Comparison of ENCODE assay signal across 14 cellular contexts in genomic region chr1:61210435-61211012, GRCh38.
DNase-seq lines count a peak whose midpoint lies in the region; ATAC-seq and TF ChIP-seq lines count a peak whose summit lies in the region.
"Had no signal": no experiment of that assay in that cellular context is flagged by ENCODE, and none has a peak within 500 bp of the region (broad histone marks: within the 10 kb centered on the region; RNA-seq: fewer than 3 reads in every experiment).

No MANE protein-coding gene starts in this region.

- H3K36me3 ChIP-seq in GM23338 (ENCODE audit: insufficient read depth), result no peaks in the 10 kb centered on the region
- no peaks in the 10 kb centered on the region for H3K36me3 ChIP-seq in PC-3 (ENCODE audit: low read depth, low read length)
- H3K36me3 ChIP-seq in esophagus muscularis mucosa, result no peaks in the 10 kb centered on the region
- no peaks in the 10 kb centered on the region for H3K36me3 ChIP-seq in gastrocnemius medialis
- H3K36me3 ChIP-seq: Peyer's patch had no signal

- H3K9me3 ChIP-seq in PC-3 (ENCODE audit: low read length) (no peaks in the 10 kb centered on the region), esophagus muscularis mucosa (no peaks in the 10 kb centered on the region), gastrocnemius medialis (no peaks in the 10 kb centered on the region)
- H3K9me3 ChIP-seq: Peyer's patch had no signal

- TF ChIP-seq CTCF in GM23338 (conservative IDR thresholded peaks at IDR 0.05; ENCODE audit: low read depth in 2 of 2), result peak; percentile 34 to 51; a peak in 3 of 4 replicates
- TF ChIP-seq CTCF in PC-3 (conservative IDR thresholded peaks at IDR 0.05; ENCODE audit: low read depth, low read length), result peak; percentile 41; the same call in 1 of the 2 replicates
- peak; percentile 12 to 20 (median 14) for TF ChIP-seq CTCF in esophagus muscularis mucosa (IDR thresholded peaks at IDR 0.05)
- peak in 1 of 5 experiments; percentile 23 for TF ChIP-seq CTCF in gastrocnemius medialis (IDR thresholded peaks at IDR 0.05 in 4 of 5, conservative IDR thresholded peaks at IDR 0.05 in 1 of 5)

- peaks cover 5% of the 10 kb centered on the region; the same call in 2 of the 3 replicates for H3K4me1 Mint-ChIP-seq in GM23338
- H3K4me1 Mint-ChIP-seq: naive thymus-derived CD8-positive, alpha-beta T cell had no signal

- H3K27me3 ChIP-seq in GM23338 (ENCODE audit: insufficient read depth), result no peaks in the 10 kb centered on the region
- H3K27me3 ChIP-seq in PC-3 (ENCODE audit: low read length), result no peaks in the 10 kb centered on the region
- no peaks in the 10 kb centered on the region for H3K27me3 ChIP-seq in esophagus muscularis mucosa
- no peaks in the 10 kb centered on the region for H3K27me3 ChIP-seq in gastrocnemius medialis
- H3K27me3 ChIP-seq: Peyer's patch had no signal

- H3K9me3 Mint-ChIP-seq in GM23338, result no peaks in the 10 kb centered on the region; the same call in 2 of the 3 replicates
- H3K9me3 Mint-ChIP-seq: naive thymus-derived CD8-positive, alpha-beta T cell; stimulated activated naive CD8-positive, alpha-beta T cell treated with anti-CD3 and anti-CD28 coated beads, Interleukin-15, amount 100 ng/mL, for 72 hours had no signal

- H3K36me3 Mint-ChIP-seq in GM23338 (ENCODE audit: low read depth), result no peaks in the 10 kb centered on the region
- H3K36me3 Mint-ChIP-seq: naive thymus-derived CD8-positive, alpha-beta T cell had no signal

- no TSS peak for BruUV-seq in PC-3 (replicated peaks; lab: Mats Ljungman, UMichigan)

- H3K27ac ChIP-seq in GM23338 (ENCODE audit: low read depth) (no peak overlapping the region), PC-3 (ENCODE audit: low read length) (no peak overlapping the region), esophagus muscularis mucosa (replicated peaks in 1 of 4) (peak overlapping the region in 3 of 4 donors; percentile 11 to 17 (median 15)), gastrocnemius medialis (no peak overlapping the region)
- H3K27ac ChIP-seq: Peyer's patch had no signal

- H3K27me3 Mint-ChIP-seq in GM23338 (ENCODE audit: insufficient read depth, low read depth, poor library complexity), result no peaks in the 10 kb centered on the region
- H3K27me3 Mint-ChIP-seq: naive thymus-derived CD8-positive, alpha-beta T cell; stimulated activated naive CD8-positive, alpha-beta T cell treated with anti-CD3 and anti-CD28 coated beads, Interleukin-15, amount 100 ng/mL, for 72 hours had no signal

- no peak overlapping the region for H3K27ac Mint-ChIP-seq in GM23338
- H3K27ac Mint-ChIP-seq: naive thymus-derived CD8-positive, alpha-beta T cell; stimulated activated naive CD8-positive, alpha-beta T cell treated with anti-CD3 and anti-CD28 coated beads, Interleukin-15, amount 100 ng/mL, for 72 hours had no signal

- H4K20me1 ChIP-seq in GM23338 (replicated peaks; ENCODE audit: insufficient read depth) (no peaks in the 10 kb centered on the region), PC-3 (ENCODE audit: low read length) (no peaks in the 10 kb centered on the region)

- POLR2A ChIA-PET in PC-3 (lab: Charles Lee; ENCODE audit: unreplicated experiment), result no interaction called here

- H3K4me1 ChIP-seq in GM23338 (ENCODE audit: insufficient read depth), result 0 out of 2 replicates have a peak, but pooled peaks cover 7% of the 10 kb centered on the region
- H3K4me1 ChIP-seq in PC-3 (ENCODE audit: insufficient read depth, low read length), result no peaks in the 10 kb centered on the region
- H3K4me1 ChIP-seq in esophagus muscularis mucosa, result peaks cover 39 to 64% (median 51%) of the 10 kb centered on the region in 4 donors
- peaks cover 23 to 41% of the 10 kb centered on the region in 2 donors for H3K4me1 ChIP-seq in gastrocnemius medialis
- H3K4me1 ChIP-seq: Peyer's patch had no signal

- H3K9me2 ChIP-seq in GM23338 (ENCODE audit: insufficient read depth), result no peaks in the 10 kb centered on the region
- H3K9me2 ChIP-seq in PC-3 (replicated peaks; ENCODE audit: low read length), result no peaks in the 10 kb centered on the region

- H3K4me3 Mint-ChIP-seq in GM23338, result no peak overlapping the region
- H3K4me3 Mint-ChIP-seq: naive thymus-derived CD8-positive, alpha-beta T cell; stimulated activated naive CD8-positive, alpha-beta T cell treated with anti-CD3 and anti-CD28 coated beads, Interleukin-15, amount 100 ng/mL, for 72 hours had no signal

- intact Hi-C loops in PC-3 (cut with micrococcal nuclease), result loop anchor here (1.0 to 10.0 kb wide), 3 partner anchors 126 to 244 kb away; partner anchors contain the start of gene NFIA
- intact Hi-C loops in esophagus muscularis mucosa (cut with DNase I), result no loop called here
- intact Hi-C loops in gastrocnemius medialis (cut with DNase I; ENCODE audit: low total_unique reads), result no loop called here

- WGBS in esophagus muscularis mucosa, result 75% methylated on average over 2 of the region's 2 CpGs

- CTCF ChIA-PET in PC-3 (lab: Charles Lee), result no interaction called here

- H3K79me2 ChIP-seq in GM23338 (replicated peaks; ENCODE audit: insufficient read depth) (no peaks in the 10 kb centered on the region), PC-3 (ENCODE audit: low read length) (no peaks in the 10 kb centered on the region)

- no peak overlapping the region for H3K9ac ChIP-seq in PC-3 (ENCODE audit: low read length)

- H2AFZ ChIP-seq in GM23338 (no peak overlapping the region), PC-3 (ENCODE audit: low read length) (no peak overlapping the region)

- DNase-seq in GM23338 (ENCODE audit: low spot score) (no peak), PC-3 (peak; percentile 15), esophagus muscularis mucosa (ENCODE audit: extremely low spot score) (no peak), gastrocnemius medialis (no peak), dermis blood vessel endothelial cell (no peak), hepatic stellate cell (ENCODE audit: low spot score) (no peak)
- DNase-seq: activated CD4-positive, alpha-beta T cell treated with anti-CD3 and anti-CD28 coated beads for 4 hours; activated T-cell treated with anti-CD3 and anti-CD28 coated beads, Interleukin-2, amount 50 U/mL, for 48 hours; Calu3; NCI-H2171; Peyer's patch; stimulated activated naive CD8-positive, alpha-beta T cell treated with anti-CD3 and anti-CD28 coated beads, Interleukin-15, amount 100 ng/mL, for 72 hours had no signal

- ATAC-seq in GM23338, result peak; percentile 29; the same call in 1 of the 3 replicates
- peak; percentile 58 for ATAC-seq in PC-3
- ATAC-seq in gastrocnemius medialis, result peak; percentile 67 to 68
- ATAC-seq in GM19328 (IDR thresholded peaks at IDR 0.05; ENCODE audit: unreplicated experiment), result no peak
- ATAC-seq: naive thymus-derived CD8-positive, alpha-beta T cell; stimulated activated naive CD8-positive, alpha-beta T cell treated with anti-CD3 and anti-CD28 coated beads, Interleukin-15, amount 100 ng/mL, for 72 hours had no signal

- in situ Hi-C loops in gastrocnemius medialis (cut with MboI; ENCODE audit: low sequenced_read_pairs in 4 of 4), result no loop called here

- TF ChIP-seq POLR2A in esophagus muscularis mucosa (IDR thresholded peaks at IDR 0.05; ENCODE audit: low read depth), result no peak
- TF ChIP-seq POLR2A in gastrocnemius medialis (IDR thresholded peaks at IDR 0.05), result no peak

- H3F3A ChIP-seq in GM23338 (replicated peaks; ENCODE audit: low read depth), result no peaks in the 10 kb centered on the region
- H3F3A ChIP-seq in PC-3 (ENCODE audit: low read length, unreplicated experiment), result no peaks in the 10 kb centered on the region

- H3K4me3 ChIP-seq in GM23338 (no peak overlapping the region), PC-3 (ENCODE audit: low read length) (no peak overlapping the region), esophagus muscularis mucosa (no peak overlapping the region), gastrocnemius medialis (no peak overlapping the region)
- H3K4me3 ChIP-seq: Peyer's patch had no signal

- H3K4me2 ChIP-seq in GM23338, result no peak overlapping the region
- no peak overlapping the region for H3K4me2 ChIP-seq in PC-3 (ENCODE audit: low read length)

- TF ChIP-seq EP300 in esophagus muscularis mucosa (IDR thresholded peaks at IDR 0.05), result no peak

TF ChIP-seq in GM23338, 12 proteins besides CTCF, POLR2A, EP300 and RAD21:
- TF ChIP-seq ZNF114 (CRISPR knock-in tag; IDR thresholded peaks at IDR 0.05), result no peak

Comparison
In these comparisons a context has a peak if more than half of its experiments do, and no peak if none do; other contexts are left out.
1. H3K27ac ChIP-seq: peak in esophagus muscularis mucosa (3 of 4); none in GM23338 (single experiment), PC-3 (single experiment) and gastrocnemius medialis (0 of 4).